ENCODE assay signal across 7 cellular contexts in genomic region chr12:31807081-31807772, GRCh38.
A peak's percentile ranks its signal among the peaks of the same experiment; 100 is the strongest.
DNase-seq lines count a peak whose midpoint lies in the region; ATAC-seq, FAIRE-seq and TF ChIP-seq lines count a peak whose summit lies in the region.
"Not testable (repeated sequence)": the region's sequence is repeated elsewhere in the genome, so short reads cannot be mapped to it uniquely, and the experiment has no call there.

No MANE protein-coding gene starts in this region.

- peak overlapping the region; percentile 77 for H3K4me2 ChIP-seq in GM12878 (ENCODE audit: control insufficient read depth, insufficient read depth)

- peak; percentile 12 for ATAC-seq in GM12878
- ATAC-seq in naive thymus-derived CD4-positive, alpha-beta T cell = not testable (repeated sequence)

- peak overlapping the region; percentile 57 for H3K9ac ChIP-seq in GM12878 (ENCODE audit: control insufficient read depth, insufficient read depth, low read length)

- intact Hi-C loops in GM12878 (cut with micrococcal nuclease; ENCODE audit: unreplicated experiment) = loop anchor here (1.0 to 10.0 kb wide), 3 partner anchors 58 to 402 kb away; partner anchors contain the start of gene AMN1
- intact Hi-C loops in naive thymus-derived CD4-positive, alpha-beta T cell (cut with micrococcal nuclease) = loop anchor here in 1 of 2 donors (2.0 to 10.0 kb wide), 3 partner anchors 14 to 482 kb away; partner anchors contain the start of genes AMN1 and SINHCAF

- TF ChIP-seq POLR2A in GM12878 (IDR thresholded peaks at IDR 0.05; ENCODE audit: low read depth, low read length) = not testable (repeated sequence)

- not testable (repeated sequence) for H3K9me3 ChIP-seq in GM12878 (replicated peaks; ENCODE audit: control insufficient read depth, insufficient read depth, low read length); naive thymus-derived CD4-positive, alpha-beta T cell (ENCODE audit: control insufficient read depth in 2 of 3, low read length in 3 of 3)

- peaks cover 44 to 50% (median 50%) of the 10 kb centered on the region in 3 donors for H3K4me1 Mint-ChIP-seq in IgD-negative memory B cell
- peaks cover 50% of the 10 kb centered on the region for H3K4me1 Mint-ChIP-seq in activated T-cell treated with anti-CD3 and anti-CD28 coated beads, Interleukin-2, amount 50 U/mL, for 24 hours (ENCODE audit: low read depth)
- peaks cover 30 to 66% (median 58%) of the 10 kb centered on the region in 7 donors for H3K4me1 Mint-ChIP-seq in naive thymus-derived CD4-positive, alpha-beta T cell

- in situ Hi-C loops in GM12878 (cut with MboI) = not testable (repeated sequence)

- H3K9me3 Mint-ChIP-seq in IgD-negative memory B cell; activated T-cell treated with anti-CD3 and anti-CD28 coated beads, Interleukin-2, amount 50 U/mL, for 24 hours; naive thymus-derived CD4-positive, alpha-beta T cell: not testable (repeated sequence)

- under 1% methylated on average over 12 of the region's 12 CpGs for WGBS in GM12878 (ENCODE audit: insufficient coverage, insufficient replicate concordance, low lambda C conversion rate, missing lambda C conversion rate)

- RAD21 ChIA-PET in GM12878 (lab: Charles Lee; ENCODE audit: unreplicated experiment) = interaction anchor here (1.1 to 6.9 kb wide), 10 partner anchors 10 to 90 kb away, joined by 3 to 112 read pairs (median 6); partner anchors contain the start of gene AMN1

- TF ChIP-seq EP300 in GM12878 (IDR thresholded peaks at IDR 0.05; ENCODE audit: borderline replicate concordance in 1 of 2, control insufficient read depth in 1 of 2, low read depth in 2 of 2, low read length in 2 of 2) = peak; percentile 54 to 71; a peak in 3 of 4 replicates

- H3K27ac Mint-ChIP-seq in IgD-negative memory B cell = peak overlapping the region; percentile 94 to 100 (median 98)
- H3K27ac Mint-ChIP-seq in activated T-cell treated with anti-CD3 and anti-CD28 coated beads, Interleukin-2, amount 50 U/mL, for 24 hours = peak overlapping the region; percentile 91
- H3K27ac Mint-ChIP-seq in naive thymus-derived CD4-positive, alpha-beta T cell = peak overlapping the region; percentile 51 to 94 (median 87)

- peak overlapping the region; percentile 68 for H3K27ac ChIP-seq in GM12878 (ENCODE audit: control insufficient read depth, insufficient read depth)
- peak overlapping the region; percentile 51 for H3K27ac ChIP-seq in naive thymus-derived CD4-positive, alpha-beta T cell (ENCODE audit: low read depth, low read length)

- H3K4me3 ChIP-seq in GM12865 (ENCODE audit: low read depth, low read length) (peak overlapping the region; percentile 64), GM12878 (peak overlapping the region; percentile 45; the same call in 1 of the 2 replicates)
- not testable (repeated sequence) for H3K4me3 ChIP-seq in naive thymus-derived CD4-positive, alpha-beta T cell (ENCODE audit: low read length)

- H3K4me1 ChIP-seq in GM12878 (ENCODE audit: control insufficient read depth, insufficient read depth, low read length) = peaks cover 37% of the 10 kb centered on the region
- peaks cover 0 to 36% of the 10 kb centered on the region in 2 donors for H3K4me1 ChIP-seq in naive thymus-derived CD4-positive, alpha-beta T cell (ENCODE audit: control insufficient read depth in 2 of 2, insufficient read depth in 2 of 2, low read length in 2 of 2)

- not testable (repeated sequence) for BruUV-seq in GM12878 (replicated peaks; lab: Mats Ljungman, UMichigan)

- CTCF ChIA-PET in GM12878 (lab: Yijun Ruan, JAX) = interaction anchor here (0.9 to 2.8 kb wide), 3 partner anchors 60 to 253 kb away, joined by 3 to 9 read pairs (median 3); no protein-coding TSS in a partner anchor
- CTCF ChIA-PET in naive thymus-derived CD4-positive, alpha-beta T cell (lab: Charles Lee) = interaction anchor here (0.9 kb wide), 1 partner anchor 29 kb away, joined by 3 read pairs; no protein-coding TSS in a partner anchor

- H4K20me1 ChIP-seq in GM12878 (ENCODE audit: control insufficient read depth, insufficient read depth) = not testable (repeated sequence)

- not testable (repeated sequence) for H3K36me3 ChIP-seq in GM12878 (ENCODE audit: control insufficient read depth in 2 of 2, insufficient read depth in 2 of 2, low read length in 1 of 2); naive thymus-derived CD4-positive, alpha-beta T cell (ENCODE audit: control insufficient read depth in 2 of 3, insufficient read depth in 3 of 3, low read length in 3 of 3)

- not testable (repeated sequence) for TF ChIP-seq CTCF in GM12865 (IDR thresholded peaks at IDR 0.05; ENCODE audit: insufficient read depth, low read depth, low read length, missing control alignments); GM12878 (IDR thresholded peaks at IDR 0.05 in 2 of 3, conservative IDR thresholded peaks at IDR 0.05 in 1 of 3; ENCODE audit: control insufficient read depth in 2 of 3, extremely low read depth in 1 of 3, insufficient read depth in 1 of 3, low read depth in 3 of 3, low read length in 3 of 3)

- SMC1A ChIA-PET in GM12878 (lab: Charles Lee; ENCODE audit: uncharacterized antibody, unreplicated experiment) = interaction anchor here (0.7 to 7.2 kb wide), 11 partner anchors 22 to 124 kb away, joined by 3 to 83 read pairs (median 4); partner anchors contain the start of gene AMN1

- not testable (repeated sequence) for FAIRE-seq in GM12878 (lab: Jason Lieb, UNC)

- TF ChIP-seq RAD21 in GM12878 (IDR thresholded peaks at IDR 0.05; ENCODE audit: insufficient read depth, low read depth, low read length) = not testable (repeated sequence)

- H3K36me3 Mint-ChIP-seq in IgD-negative memory B cell; activated T-cell treated with anti-CD3 and anti-CD28 coated beads, Interleukin-2, amount 50 U/mL, for 24 hours (ENCODE audit: low read depth): not testable (repeated sequence)
- peaks cover 0 to 12% (median 0%) of the 10 kb centered on the region in 5 donors for H3K36me3 Mint-ChIP-seq in naive thymus-derived CD4-positive, alpha-beta T cell

- POLR2A ChIA-PET in GM12878 (lab: Charles Lee) = interaction anchor here (0.6 to 6.9 kb wide), 6 partner anchors 10 to 121 kb away, joined by 3 to 66 read pairs (median 4); no protein-coding TSS in a partner anchor
- POLR2A ChIA-PET in naive thymus-derived CD4-positive, alpha-beta T cell (lab: Charles Lee) = interaction anchor here (0.6 to 1.5 kb wide), 5 partner anchors 17 to 469 kb away, joined by 3 to 5 read pairs (median 3); no protein-coding TSS in a partner anchor

- DNase-seq in GM12865 (ENCODE audit: low read depth) = peak; percentile 73
- peak; percentile 25 for DNase-seq in activated CD4-positive, alpha-beta T cell treated with anti-CD3 and anti-CD28 coated beads for 48 hours
- peak; percentile 43 for DNase-seq in activated T-cell treated with anti-CD3 and anti-CD28 coated beads, Interleukin-2, amount 50 U/mL, for 24 hours
- not testable (repeated sequence) for DNase-seq in GM12878 (ENCODE audit: low read depth, low spot score)
- DNase-seq in naive thymus-derived CD4-positive, alpha-beta T cell = peak in 1 of 9 donors; percentile 24
- peak; percentile 2 to 50 for DNase-seq in stimulated activated CD4-positive, alpha-beta T cell treated with anti-CD3 and anti-CD28 coated beads, Interleukin-4, amount 100 ng/mL, for 4 hours

- H2AFZ ChIP-seq in GM12878 (ENCODE audit: control insufficient read depth, low read depth, low read length) = peak overlapping the region; percentile 56

- H3K27me3 Mint-ChIP-seq in IgD-negative memory B cell; activated T-cell treated with anti-CD3 and anti-CD28 coated beads, Interleukin-2, amount 50 U/mL, for 24 hours; naive thymus-derived CD4-positive, alpha-beta T cell: not testable (repeated sequence)

- peak overlapping the region; percentile 79 to 97 (median 84) for H3K4me3 Mint-ChIP-seq in IgD-negative memory B cell
- peak overlapping the region; percentile 61 for H3K4me3 Mint-ChIP-seq in activated T-cell treated with anti-CD3 and anti-CD28 coated beads, Interleukin-2, amount 50 U/mL, for 24 hours
- H3K4me3 Mint-ChIP-seq in naive thymus-derived CD4-positive, alpha-beta T cell = peak overlapping the region; percentile 6 to 74 (median 62)

- not testable (repeated sequence) for H3K79me2 ChIP-seq in GM12878 (ENCODE audit: control insufficient read depth, insufficient read depth, low read length)

- not testable (repeated sequence) for H3K27me3 ChIP-seq in GM12878 (replicated peaks in 1 of 2; ENCODE audit: control insufficient read depth in 2 of 2, insufficient read depth in 2 of 2, low read length in 1 of 2); naive thymus-derived CD4-positive, alpha-beta T cell (ENCODE audit: control insufficient read depth in 2 of 2, insufficient read depth in 2 of 2, low read length in 2 of 2)

TF ChIP-seq in GM12878, 131 proteins besides CTCF, POLR2A, EP300 and RAD21 (continues in another document):
- peak; percentile 36; the same call in 1 of the 2 replicates for TF ChIP-seq MAX (IDR thresholded peaks at IDR 0.05; ENCODE audit: low read depth, low read length)
- peak; percentile 43; the same call in 1 of the 2 replicates for TF ChIP-seq RUNX3 (IDR thresholded peaks at IDR 0.05; ENCODE audit: low read length)
- TF ChIP-seq ASH2L (IDR thresholded peaks at IDR 0.05; ENCODE audit: borderline replicate concordance, low read depth) = 0 out of 2 replicates have a peak, but pooled peaks have one; percentile 55
- TF ChIP-seq NR2F1 (conservative IDR thresholded peaks at IDR 0.05) = peak; percentile 80; the same call in 1 of the 2 replicates
